Comparison of ENCODE assay signal across 10 cellular contexts in the genomic region with DNA sequence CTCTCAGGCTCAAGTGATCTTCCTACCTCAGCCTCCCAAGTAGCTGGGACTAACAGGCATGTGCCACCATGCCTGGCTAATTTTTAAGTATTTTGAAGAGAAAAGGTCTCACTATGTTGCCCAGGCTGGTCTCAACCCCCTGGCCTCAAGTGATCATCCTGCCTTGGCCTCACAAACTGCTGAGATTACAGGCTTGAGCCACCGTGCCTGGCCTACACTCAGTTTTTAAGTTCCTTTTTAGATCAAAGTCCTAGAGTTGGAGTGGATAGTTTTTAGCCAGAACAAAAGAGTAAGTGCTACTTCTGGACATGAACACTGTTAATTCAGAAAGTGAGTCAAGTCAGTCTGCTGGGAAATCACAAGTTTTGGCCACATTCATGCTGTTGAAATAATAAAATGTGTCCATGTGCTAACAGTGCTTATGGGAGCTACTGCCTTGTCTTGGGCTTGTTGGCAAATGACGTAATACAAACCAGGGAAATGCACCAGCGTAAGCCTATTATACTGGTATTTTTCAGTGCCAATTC.
A peak's percentile ranks its signal among the peaks of the same experiment; 100 is the strongest.
DNase-seq lines count a peak whose midpoint lies in the region; ATAC-seq, FAIRE-seq and TF ChIP-seq lines count a peak whose summit lies in the region.
"Had no signal": no experiment of that assay in that cellular context is flagged by ENCODE, and none has a peak within 500 bp of the region (broad histone marks: within the 10 kb centered on the region; RNA-seq: fewer than 3 reads in every experiment).

No MANE protein-coding gene starts in this region.

- TF ChIP-seq CTCF in MCF 10A (IDR thresholded peaks at IDR 0.05; ENCODE audit: unreplicated experiment), result no peak
- no peak for TF ChIP-seq CTCF in kidney (IDR thresholded peaks at IDR 0.05; ENCODE audit: borderline replicate concordance, extremely low read depth, insufficient read depth)

- DNase-seq in HCEC 1CT (peak; percentile 80), MCF 10A (ENCODE audit: unreplicated experiment) (peak; percentile 82), kidney (no peak), stromal cell of bone marrow (ENCODE audit: low read depth) (peak; percentile 94), erythroblast (lab: John Stamatoyannopoulos, UW) (no peak), NCI-H345 (lab: John Stamatoyannopoulos, UW) (no peak), DMS53 (lab: John Stamatoyannopoulos, UW) (no peak)
- DNase-seq: NCI-H1436 treated with DMSO at 0.1 percent for 48 hours had no signal

- no peak overlapping the region for H3K4me3 ChIP-seq in kidney (ENCODE audit: low read length in 2 of 2)

- H3K36me3 Mint-ChIP-seq in MCF 10A (ENCODE audit: insufficient read depth, unreplicated experiment), result no peaks in the 10 kb centered on the region

- H3K4me3 Mint-ChIP-seq in MCF 10A (ENCODE audit: unreplicated experiment), result peak overlapping the region; percentile 30

- POLR2A ChIA-PET in MCF 10A (lab: Yijun Ruan, JAX), result interaction anchor here (0.7 to 14.3 kb wide), 11 partner anchors 9 to 298 kb away, joined by 3 to 427 read pairs (median 6); no protein-coding TSS in a partner anchor

- FAIRE-seq in kidney (lab: Jason Lieb, UNC), result no peak

- no peak for ATAC-seq in HG02970 (IDR thresholded peaks at IDR 0.05; ENCODE audit: low FRiP score, unreplicated experiment)

- CTCF ChIA-PET in MCF 10A (lab: Yijun Ruan, JAX), result interaction anchor here (0.6 to 2.5 kb wide), 10 partner anchors 12 to 94 kb away, joined by 3 to 15 read pairs (median 4); a partner anchor contains a TSS

- peaks cover 36 to 41% of the 10 kb centered on the region in 2 donors for H3K4me1 ChIP-seq in kidney (ENCODE audit: control insufficient read depth in 1 of 2, insufficient read depth in 1 of 2, low read depth in 1 of 2, low read length in 2 of 2)

- no peak overlapping the region for H3K9ac ChIP-seq in kidney (ENCODE audit: low read length in 2 of 2)

- intact Hi-C loops in MCF 10A (cut with micrococcal nuclease), result no loop called here
- intact Hi-C loops in kidney (cut with DNase I), result no loop called here

- H3K27ac Mint-ChIP-seq in MCF 10A (ENCODE audit: low read depth, unreplicated experiment), result no peak overlapping the region
- H3K27ac Mint-ChIP-seq: progenitor cell of endocrine pancreas had no signal

- no peaks in the 10 kb centered on the region for H3K9me3 Mint-ChIP-seq in MCF 10A (ENCODE audit: unreplicated experiment)

- TSS peak; percentile 62 for BruUV-seq in MCF 10A (replicated peaks; lab: Mats Ljungman, UMichigan)

- no peaks in the 10 kb centered on the region for H3K36me3 ChIP-seq in kidney (ENCODE audit: control insufficient read depth in 1 of 2, insufficient read depth in 2 of 2, low read length in 2 of 2)

- H3K27me3 Mint-ChIP-seq in MCF 10A (ENCODE audit: insufficient read depth, unreplicated experiment), result no peaks in the 10 kb centered on the region
- H3K27me3 Mint-ChIP-seq: progenitor cell of endocrine pancreas had no signal

- H3K27ac ChIP-seq in kidney (ENCODE audit: low read depth in 2 of 2, low read length in 2 of 2), result peak overlapping the region; percentile 2 to 39

- TF ChIP-seq POLR2A in erythroblast (IDR thresholded peaks at IDR 0.05; ENCODE audit: low read length), result no peak

- no peaks in the 10 kb centered on the region for H3K9me3 ChIP-seq in kidney (ENCODE audit: control insufficient read depth in 1 of 2, low read length in 2 of 2)

- H3K4me1 Mint-ChIP-seq in MCF 10A (ENCODE audit: insufficient read depth, unreplicated experiment), result peaks cover 20% of the 10 kb centered on the region

Comparison
In these comparisons a context has a peak if more than half of its experiments do, and no peak if none do; other contexts are left out.
1. DNase-seq: peak in HCEC 1CT (single experiment), MCF 10A (single experiment) and stromal cell of bone marrow (single experiment); none in kidney (single experiment), erythroblast (0 of 2), NCI-H345 (single experiment) and DMS53 (single experiment).